ENCODE assay signal across 12 cellular contexts in genomic region chr15:59611277-59612260, GRCh38. TPM values are rescaled to one million over a fixed set of nuclear protein-coding genes. Genes with fewer than 3 reads are reported as not detected.
A peak's percentile ranks its signal among the peaks of the same experiment; 100 is the strongest.
DNase-seq lines count a peak whose midpoint lies in the region; ATAC-seq, FAIRE-seq and TF ChIP-seq lines count a peak whose summit lies in the region.
"Had no signal": no experiment of that assay in that cellular context is flagged by ENCODE, and none has a peak within 500 bp of the region (broad histone marks: within the 10 kb centered on the region; RNA-seq: fewer than 3 reads in every experiment).

A gene with protein sequence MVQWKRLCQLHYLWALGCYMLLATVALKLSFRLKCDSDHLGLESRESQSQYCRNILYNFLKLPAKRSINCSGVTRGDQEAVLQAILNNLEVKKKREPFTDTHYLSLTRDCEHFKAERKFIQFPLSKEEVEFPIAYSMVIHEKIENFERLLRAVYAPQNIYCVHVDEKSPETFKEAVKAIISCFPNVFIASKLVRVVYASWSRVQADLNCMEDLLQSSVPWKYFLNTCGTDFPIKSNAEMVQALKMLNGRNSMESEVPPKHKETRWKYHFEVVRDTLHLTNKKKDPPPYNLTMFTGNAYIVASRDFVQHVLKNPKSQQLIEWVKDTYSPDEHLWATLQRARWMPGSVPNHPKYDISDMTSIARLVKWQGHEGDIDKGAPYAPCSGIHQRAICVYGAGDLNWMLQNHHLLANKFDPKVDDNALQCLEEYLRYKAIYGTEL (plus strand): TSS chr15:59611783. CDS start chr15:59618239, 6,456 bp downstream.

- no peak within 1 kb of the TSS for H3K9ac ChIP-seq in rectal smooth muscle tissue (ENCODE audit: low read length)

- no peak within 1 kb of the TSS for H3K4me3 ChIP-seq in fibroblast of mammary gland (ENCODE audit: control insufficient read depth, low read depth, low read length)
- peak within 1 kb of the TSS; percentile 27 for H3K4me3 ChIP-seq in rectal smooth muscle tissue (ENCODE audit: low read length)
- H3K4me3 ChIP-seq in heart right ventricle = no peak within 1 kb of the TSS

- H3K27me3 ChIP-seq in rectal smooth muscle tissue (ENCODE audit: control insufficient read depth, insufficient read depth, low read length) (no peaks in the 10 kb centered on the region), heart right ventricle (peaks cover 0 to 16% (median 6%) of the 10 kb centered on the region in 7 donors)

- TF ChIP-seq CTCF in fibroblast of mammary gland (conservative IDR thresholded peaks at IDR 0.05; ENCODE audit: control insufficient read depth, insufficient read depth, low read depth, low read length) (no peak), heart right ventricle (IDR thresholded peaks at IDR 0.05) (no peak)

- intact Hi-C loops in heart right ventricle (cut with DNase I) = loop anchor here in 1 of 10 donors (10.0 kb wide), 1 partner anchor 77 kb away; no protein-coding TSS in a partner anchor

- peak; percentile 96 for FAIRE-seq in RCC 7860 (lab: Jason Lieb, UNC)
- FAIRE-seq: urothelium cell line had no signal

- no peaks in the 10 kb centered on the region for H3K9me3 ChIP-seq in heart right ventricle

- H3K27ac ChIP-seq in rectal smooth muscle tissue (ENCODE audit: low read depth, low read length) (no peak within 1 kb of the TSS), heart right ventricle (no peak within 1 kb of the TSS)

- 72 to 74% methylated on average over 8 of the region's 8 CpGs for WGBS in heart right ventricle, 2 donors

- ATAC-seq in GM19463 (IDR thresholded peaks at IDR 0.05; ENCODE audit: unreplicated experiment) = peak; percentile 50
- no peak for ATAC-seq in heart right ventricle
- no peak for ATAC-seq in GM19023 (IDR thresholded peaks at IDR 0.05; ENCODE audit: unreplicated experiment)
- no peak for ATAC-seq in HG02981 (IDR thresholded peaks at IDR 0.05; ENCODE audit: unreplicated experiment)
- no peak for ATAC-seq in HG02840 (IDR thresholded peaks at IDR 0.05; ENCODE audit: low FRiP score, unreplicated experiment)

- no peaks in the 10 kb centered on the region for H3K36me3 ChIP-seq in rectal smooth muscle tissue (ENCODE audit: control insufficient read depth, insufficient read depth, low read length)
- H3K36me3 ChIP-seq in heart right ventricle = no peaks in the 10 kb centered on the region

- DNase-seq in RCC 7860 (ENCODE audit: low spot score) = peak; percentile 95
- peak; percentile 61 for DNase-seq in fibroblast of mammary gland (ENCODE audit: low read depth)
- no peak for DNase-seq in heart right ventricle
- DNase-seq: activated CD4-positive, alpha-beta T cell treated with anti-CD3 and anti-CD28 coated beads, Interleukin-2, amount 10 ng/mL, durations not matched to agents 24 days and 14 days; central memory CD4-positive, alpha-beta T cell; NCI-H774 had no signal

- H3K4me1 ChIP-seq in rectal smooth muscle tissue (ENCODE audit: control insufficient read depth, insufficient read depth, low read length) (no peaks in the 10 kb centered on the region), heart right ventricle (no peaks in the 10 kb centered on the region)

RNA-seq across cellular contexts. Expression of the gene that starts here (rescaled TPM):
- total RNA-seq in heart right ventricle = under 1 TPM in 4 of 10 donors, not detected in 6; 0.12 to 0.55 (median 0.33) TPM
- polyA plus RNA-seq in heart right ventricle = under 1 TPM in 1 of 2 donors, not detected in 1; 0.37 TPM
- total RNA-seq: activated CD4-positive, alpha-beta T cell treated with anti-CD3 and anti-CD28 coated beads, Interleukin-2, amount 10 ng/mL, durations not matched to agents 24 days and 14 days had no signal

Comparison
In these comparisons a context has a peak if more than half of its experiments do, and no peak if none do; other contexts are left out.
1. DNase-seq: peak in RCC 7860 (single experiment) and fibroblast of mammary gland (single experiment); none in heart right ventricle (0 of 2).